Comparison of ENCODE assay signal across 9 cellular contexts in genomic region chr6:16419636-16420331, GRCh38.
DNase-seq lines count a peak whose midpoint lies in the region; ATAC-seq and TF ChIP-seq lines count a peak whose summit lies in the region.
"Had no signal": no experiment of that assay in that cellular context is flagged by ENCODE, and none has a peak within 500 bp of the region (broad histone marks: within the 10 kb centered on the region; RNA-seq: fewer than 3 reads in every experiment).

No MANE protein-coding gene starts in this region.

- H3K27ac ChIP-seq in CD4-positive, CD25-positive, alpha-beta regulatory T cell (ENCODE audit: insufficient read depth, low read length, poor library complexity, severe bottlenecking) = peak overlapping the region; percentile 98

- H3K4me3 Mint-ChIP-seq in CD4-positive, CD25-positive, alpha-beta regulatory T cell = peak overlapping the region; percentile 74 to 87 (median 78)
- H3K4me3 Mint-ChIP-seq in activated T-helper 1 cell treated with anti-CD3 and anti-CD28 coated beads, Interleukin-12 subunit alpha, Interleukin-12 subunit beta, Interleukin-2, Interleukin-4 antibody, amounts not matched to agents 30 ng/mL and 10 ng/mL and 1 ng/mL, durations not matched to agents 14 hours and 24 hours and 36 hours = peak overlapping the region; percentile 73

- TF ChIP-seq POLR2A in GM19193 (IDR thresholded peaks at IDR 0.05; ENCODE audit: extremely low read depth, insufficient read depth, insufficient read length) = peak; percentile 58

- H3K4me1 ChIP-seq in CD4-positive, CD25-positive, alpha-beta regulatory T cell (ENCODE audit: control insufficient read depth, insufficient read depth, low read length, poor library complexity, severe bottlenecking) = peaks cover 58% of the 10 kb centered on the region

- H3K27me3 ChIP-seq in CD4-positive, CD25-positive, alpha-beta regulatory T cell (ENCODE audit: control insufficient read depth, insufficient read depth, low read length) = no peaks in the 10 kb centered on the region

- no peaks in the 10 kb centered on the region for H3K9me3 ChIP-seq in CD4-positive, CD25-positive, alpha-beta regulatory T cell (ENCODE audit: control insufficient read depth in 2 of 2, low read length in 2 of 2)

- peaks cover 4% of the 10 kb centered on the region for H3K36me3 Mint-ChIP-seq in CD4-positive, CD25-positive, alpha-beta regulatory T cell
- peaks cover 17% of the 10 kb centered on the region for H3K36me3 Mint-ChIP-seq in activated T-helper 1 cell treated with anti-CD3 and anti-CD28 coated beads, Interleukin-12 subunit alpha, Interleukin-12 subunit beta, Interleukin-2, Interleukin-4 antibody, amounts not matched to agents 30 ng/mL and 10 ng/mL and 1 ng/mL, durations not matched to agents 14 hours and 24 hours and 36 hours (ENCODE audit: low read depth)

- peak overlapping the region; percentile 80 for H3K4me3 ChIP-seq in CD4-positive, CD25-positive, alpha-beta regulatory T cell (ENCODE audit: low read depth, low read length)

- ATAC-seq in CD4-positive, CD25-positive, alpha-beta regulatory T cell (ENCODE audit: low read depth in 2 of 2) = no peak
- ATAC-seq in HG03025 (IDR thresholded peaks at IDR 0.05; ENCODE audit: low FRiP score, unreplicated experiment) (peak; percentile 47), Right ventricle myocardium inferior (no peak)

- no peaks in the 10 kb centered on the region for H3K36me3 ChIP-seq in CD4-positive, CD25-positive, alpha-beta regulatory T cell (ENCODE audit: control insufficient read depth, insufficient read depth, low read length)

- H3K4me1 Mint-ChIP-seq in CD4-positive, CD25-positive, alpha-beta regulatory T cell = peaks cover 16 to 75% (median 60%) of the 10 kb centered on the region in 4 donors
- H3K4me1 Mint-ChIP-seq in activated T-helper 1 cell treated with anti-CD3 and anti-CD28 coated beads, Interleukin-12 subunit alpha, Interleukin-12 subunit beta, Interleukin-2, Interleukin-4 antibody, amounts not matched to agents 30 ng/mL and 10 ng/mL and 1 ng/mL, durations not matched to agents 14 hours and 24 hours and 36 hours (ENCODE audit: low read depth) = peaks cover 60% of the 10 kb centered on the region

- intact Hi-C loops in activated T-helper 1 cell treated with anti-CD3 and anti-CD28 coated beads, Interleukin-12 subunit alpha, Interleukin-12 subunit beta, Interleukin-2, Interleukin-4 antibody, amounts not matched to agents 30 ng/mL and 10 ng/mL and 1 ng/mL, durations not matched to agents 14 hours and 24 hours and 36 hours (cut with micrococcal nuclease) = loop anchor here (1.0 to 5.0 kb wide), 6 partner anchors 21 to 532 kb away; no protein-coding TSS in a partner anchor
- intact Hi-C loops in Right ventricle myocardium inferior (cut with DNase I) = no loop called here

- no peaks in the 10 kb centered on the region for H3K27me3 Mint-ChIP-seq in CD4-positive, CD25-positive, alpha-beta regulatory T cell
- no peaks in the 10 kb centered on the region for H3K27me3 Mint-ChIP-seq in activated T-helper 1 cell treated with anti-CD3 and anti-CD28 coated beads, Interleukin-12 subunit alpha, Interleukin-12 subunit beta, Interleukin-2, Interleukin-4 antibody, amounts not matched to agents 30 ng/mL and 10 ng/mL and 1 ng/mL, durations not matched to agents 14 hours and 24 hours and 36 hours (ENCODE audit: insufficient read depth)

- no peaks in the 10 kb centered on the region for H3K9me3 Mint-ChIP-seq in CD4-positive, CD25-positive, alpha-beta regulatory T cell
- no peaks in the 10 kb centered on the region for H3K9me3 Mint-ChIP-seq in activated T-helper 1 cell treated with anti-CD3 and anti-CD28 coated beads, Interleukin-12 subunit alpha, Interleukin-12 subunit beta, Interleukin-2, Interleukin-4 antibody, amounts not matched to agents 30 ng/mL and 10 ng/mL and 1 ng/mL, durations not matched to agents 14 hours and 24 hours and 36 hours

- DNase-seq in CD4-positive, CD25-positive, alpha-beta regulatory T cell = peak in 1 of 3 donors; percentile 54
- no peak for DNase-seq in activated T-helper 1 cell treated with anti-CD3 and anti-CD28 coated beads, Interleukin-12 subunit alpha, Interleukin-12 subunit beta, Interleukin-2, Interleukin-4 antibody, amounts not matched to agents 30 ng/mL and 10 ng/mL and 1 ng/mL, durations not matched to agents 14 hours and 24 hours and 36 hours (ENCODE audit: low spot score)
- DNase-seq in C1 segment of cervical spinal cord (lab: John Stamatoyannopoulos, UW) = no peak
- no peak for DNase-seq in Right ventricle myocardium inferior (ENCODE audit: missing footprints)
- DNase-seq in SHP77 treated with DMSO at 0.1 percent for 48 hours (lab: John Stamatoyannopoulos, UW) = no peak
- DNase-seq in stimulated activated CD4-positive, alpha-beta T cell treated with anti-CD3 and anti-CD28 coated beads, Interleukin-4, amount 100 ng/mL, for 4 hours = no peak
- DNase-seq: NCI-H2171 had no signal

- peak overlapping the region; percentile 98 to 99 (median 98) for H3K27ac Mint-ChIP-seq in CD4-positive, CD25-positive, alpha-beta regulatory T cell
- peak overlapping the region; percentile 95 for H3K27ac Mint-ChIP-seq in activated T-helper 1 cell treated with anti-CD3 and anti-CD28 coated beads, Interleukin-12 subunit alpha, Interleukin-12 subunit beta, Interleukin-2, Interleukin-4 antibody, amounts not matched to agents 30 ng/mL and 10 ng/mL and 1 ng/mL, durations not matched to agents 14 hours and 24 hours and 36 hours
